In genomic region chr3:65924762-65925161, GRCh38 we compare ENCODE assay signal across 20 cellular contexts.
DNase-seq lines count a peak whose midpoint lies in the region; ATAC-seq and TF ChIP-seq lines count a peak whose summit lies in the region.
"Had no signal": no experiment of that assay in that cellular context is flagged by ENCODE, and none has a peak within 500 bp of the region (broad histone marks: within the 10 kb centered on the region; RNA-seq: fewer than 3 reads in every experiment).

No MANE protein-coding gene starts in this region.

- H3K36me3 ChIP-seq in GM23338 (ENCODE audit: insufficient read depth) = no peaks in the 10 kb centered on the region
- H3K36me3 ChIP-seq in prostate gland = no peaks in the 10 kb centered on the region

- H2AFZ ChIP-seq in GM23338 = no peak overlapping the region

- H3K36me3 Mint-ChIP-seq in GM23338 (ENCODE audit: low read depth) = no peaks in the 10 kb centered on the region
- H3K36me3 Mint-ChIP-seq: CD14-positive monocyte, IgD-negative memory B cell had no signal

- H4K20me1 ChIP-seq in GM23338 (replicated peaks; ENCODE audit: insufficient read depth) = peaks cover 13% of the 10 kb centered on the region; the same call in 1 of the 2 replicates

- no peaks in the 10 kb centered on the region for H3K9me3 Mint-ChIP-seq in GM23338
- H3K9me3 Mint-ChIP-seq: IgD-negative memory B cell had no signal

- no peak overlapping the region for H3K27ac Mint-ChIP-seq in GM23338
- H3K27ac Mint-ChIP-seq: IgD-negative memory B cell had no signal

- H3K4me3 Mint-ChIP-seq in GM23338 = no peak overlapping the region
- H3K4me3 Mint-ChIP-seq: CD14-positive monocyte, IgD-negative memory B cell had no signal

- peak overlapping the region; percentile 40; the same call in 1 of the 2 replicates for H3K4me2 ChIP-seq in GM23338
- H3K4me2 ChIP-seq: A549 had no signal

- ATAC-seq in GM23338 = no peak
- ATAC-seq: A549, GM12878 had no signal

- peaks cover 52% of the 10 kb centered on the region for H3K4me1 Mint-ChIP-seq in GM23338
- H3K4me1 Mint-ChIP-seq: CD14-positive monocyte had no signal

- peaks cover 7% of the 10 kb centered on the region for H3K27me3 Mint-ChIP-seq in GM23338 (ENCODE audit: insufficient read depth, low read depth, poor library complexity)

- H3K27ac ChIP-seq in GM23338 (ENCODE audit: low read depth) (no peak overlapping the region), prostate gland (peak overlapping the region; percentile 44 to 61)
- H3K27ac ChIP-seq: A549 had no signal

- H3K27me3 ChIP-seq in GM23338 (ENCODE audit: insufficient read depth) = no peaks in the 10 kb centered on the region
- no peaks in the 10 kb centered on the region for H3K27me3 ChIP-seq in prostate gland (replicated peaks; ENCODE audit: insufficient read depth)

- TF ChIP-seq CTCF in GM23338 (conservative IDR thresholded peaks at IDR 0.05; ENCODE audit: low read depth in 2 of 2) (no peak), choroid plexus epithelial cell (conservative IDR thresholded peaks at IDR 0.05; ENCODE audit: low read depth, low read length) (no peak), prostate gland (IDR thresholded peaks at IDR 0.05) (no peak)

- no peak for DNase-seq in GM23338 (ENCODE audit: low spot score)
- peak; percentile 80 to 85 for DNase-seq in NCI-H526 (lab: John Stamatoyannopoulos, UW)
- peak; percentile 22 for DNase-seq in choroid plexus epithelial cell (ENCODE audit: low read depth)
- DNase-seq in prostate gland (ENCODE audit: low spot score) = no peak
- DNase-seq in kidney glomerular epithelial cell (lab: John Stamatoyannopoulos, UW) = no peak
- no peak for DNase-seq in SKM-1 (lab: John Stamatoyannopoulos, UW; ENCODE audit: unreplicated experiment)
- DNase-seq in DMS 273 (lab: John Stamatoyannopoulos, UW; ENCODE audit: unreplicated experiment) = no peak
- no peak for DNase-seq in activated CD8-positive, alpha-beta memory T cell treated with anti-CD3 and anti-CD28 coated beads, Interleukin-2, amount 50 U/mL, for 48 hours
- DNase-seq: COR-L47, DMS53, MV-4-11, NCI-H1417 treated with DMSO at 0.1 percent for 48 hours, NCI-H2029, NCI-H2171 treated with DMSO at 0.1 percent for 48 hours, NCI-H510A, SIG-M5 had no signal

- H3K4me3 ChIP-seq in GM23338 = no peak overlapping the region
- H3K4me3 ChIP-seq in choroid plexus epithelial cell (ENCODE audit: low read depth, low read length) = no peak overlapping the region
- no peak overlapping the region for H3K4me3 ChIP-seq in prostate gland
- H3K4me3 ChIP-seq: A549, GM12878 had no signal

- WGBS in prostate gland = 49% methylated on average over 4 of the region's 4 CpGs

- peaks cover 37% of the 10 kb centered on the region for H3K4me1 ChIP-seq in GM23338 (ENCODE audit: insufficient read depth)
- peaks cover 5% of the 10 kb centered on the region for H3K4me1 ChIP-seq in prostate gland (replicated peaks)
- H3K4me1 ChIP-seq: A549 had no signal

- H3K9me3 ChIP-seq in prostate gland = no peaks in the 10 kb centered on the region
- H3K9me3 ChIP-seq: A549 had no signal

- TF ChIP-seq POLR2A in prostate gland (IDR thresholded peaks at IDR 0.05) = no peak

- H3K79me2 ChIP-seq in GM23338 (replicated peaks; ENCODE audit: insufficient read depth) = peaks cover 90% of the 10 kb centered on the region

- peaks cover 4% of the 10 kb centered on the region; the same call in 1 of the 2 replicates for H3K9me2 ChIP-seq in GM23338 (ENCODE audit: insufficient read depth)

- intact Hi-C loops in prostate gland (cut with DNase I) = no loop called here

- H3F3A ChIP-seq in GM23338 (replicated peaks; ENCODE audit: low read depth) = peaks cover 6% of the 10 kb centered on the region; the same call in 1 of the 2 replicates

TF ChIP-seq in GM23338, 12 proteins besides CTCF, POLR2A, EP300 and RAD21 (continues in another document):
- TF ChIP-seq ETS1 (IDR thresholded peaks at IDR 0.05) = no peak
- no peak for TF ChIP-seq POLR2AphosphoS5 (IDR thresholded peaks at IDR 0.05; ENCODE audit: low read depth)
- TF ChIP-seq EZH2phosphoT487 (IDR thresholded peaks at IDR 0.05; ENCODE audit: unreplicated experiment) = no peak
- no peak for TF ChIP-seq ZNF114 (CRISPR knock-in tag; IDR thresholded peaks at IDR 0.05)
- no peak for TF ChIP-seq STAT1 (IDR thresholded peaks at IDR 0.05; ENCODE audit: unreplicated experiment)
- TF ChIP-seq NANOG (IDR thresholded peaks at IDR 0.05; ENCODE audit: borderline replicate concordance) = no peak
- no peak for TF ChIP-seq ZNF331 (CRISPR knock-in tag; IDR thresholded peaks at IDR 0.05; ENCODE audit: low read depth)
- no peak for TF ChIP-seq CREB1 (CRISPR knock-in tag; IDR thresholded peaks at IDR 0.05; ENCODE audit: low read depth)
- no peak for TF ChIP-seq REST (IDR thresholded peaks at IDR 0.05; ENCODE audit: unreplicated experiment)
- TF ChIP-seq EZH2 (IDR thresholded peaks at IDR 0.05; ENCODE audit: low read depth, unreplicated experiment) = no peak

Comparison
In these comparisons a context has a peak if more than half of its experiments do, and no peak if none do; other contexts are left out.
1. DNase-seq: peak in NCI-H526 (2 of 2) and choroid plexus epithelial cell (single experiment); none in GM23338 (single experiment), prostate gland (single experiment), kidney glomerular epithelial cell (single experiment), SKM-1 (single experiment), DMS 273 (single experiment) and activated CD8-positive, alpha-beta memory T cell treated with anti-CD3 and anti-CD28 coated beads, Interleukin-2, amount 50 U/mL, for 48 hours (single experiment).